8 cellular contexts compared by ENCODE assay signal in genomic region chr1:14945132-14946010, GRCh38.
DNase-seq lines count a peak whose midpoint lies in the region; ATAC-seq and TF ChIP-seq lines count a peak whose summit lies in the region.

No MANE protein-coding gene starts in this region.

- TF ChIP-seq CTCF in dorsolateral prefrontal cortex (IDR thresholded peaks at IDR 0.05 in 54 of 56, conservative IDR thresholded peaks at IDR 0.05 in 2 of 56; ENCODE audit: low read depth in 1 of 56, partially characterized antibody in 56 of 56) (peak in 1 of 56 donors; percentile 4), thyroid gland (IDR thresholded peaks at IDR 0.05) (no peak)

- 78 to 96% methylated on average over 11 to 21 of the region's 26 CpGs for WGBS in thyroid gland, 2 donors

- intact Hi-C loops in dorsolateral prefrontal cortex (cut with DNase I) = no loop called here
- intact Hi-C loops in thyroid gland (cut with DNase I) = no loop called here

- no peak for ATAC-seq in HG03460 (IDR thresholded peaks at IDR 0.05; ENCODE audit: unreplicated experiment)
- ATAC-seq in HG03378 (IDR thresholded peaks at IDR 0.05; ENCODE audit: unreplicated experiment) = no peak

- no peaks in the 10 kb centered on the region for H3K9me3 ChIP-seq in thyroid gland

- H3K4me3 ChIP-seq in dorsolateral prefrontal cortex (peak overlapping the region in 36 of 59 donors; percentile 0 to 46 (median 17)), thyroid gland (replicated peaks in 1 of 3) (no peak overlapping the region)

- H3K36me3 ChIP-seq in thyroid gland = no peaks in the 10 kb centered on the region

- H3K27ac ChIP-seq in dorsolateral prefrontal cortex (peak overlapping the region; percentile 83 to 98 (median 95)), thyroid gland (peak overlapping the region in 2 of 3 donors; percentile 6 to 54)

- peaks cover 34 to 76% of the 10 kb centered on the region in 2 donors for H3K4me1 ChIP-seq in thyroid gland

- no peak for TF ChIP-seq POLR2A in thyroid gland (IDR thresholded peaks at IDR 0.05)

- DNase-seq in NCI-H2171 (lab: John Stamatoyannopoulos, UW) = peak; percentile 83
- peak in 8 of 10 donors; percentile 43 to 72 (median 67) for DNase-seq in dorsolateral prefrontal cortex
- peak; percentile 6 to 25 for DNase-seq in lung microvascular endothelial cell (ENCODE audit: low read depth in 2 of 2)
- DNase-seq in thyroid gland = no peak
- no peak for DNase-seq in NCI-H1417 treated with DMSO at 0.1 percent for 48 hours (lab: John Stamatoyannopoulos, UW)
- no peak for DNase-seq in DMS153 treated with DMSO at 0.1 percent for 48 hours (lab: John Stamatoyannopoulos, UW; ENCODE audit: unreplicated experiment)

- H3K27me3 ChIP-seq in dorsolateral prefrontal cortex (no peaks in the 10 kb centered on the region), thyroid gland (no peaks in the 10 kb centered on the region)

Comparison
In these comparisons a context has a peak if more than half of its experiments do, and no peak if none do; other contexts are left out.
1. DNase-seq: peak in NCI-H2171 (single experiment), dorsolateral prefrontal cortex (8 of 10) and lung microvascular endothelial cell (2 of 2); none in thyroid gland (0 of 2), NCI-H1417 treated with DMSO at 0.1 percent for 48 hours (single experiment) and DMS153 treated with DMSO at 0.1 percent for 48 hours (single experiment).
2. H3K4me3 ChIP-seq: peak in dorsolateral prefrontal cortex (36 of 59); none in thyroid gland (0 of 3).